Comparison of ENCODE assay signal across 33 cellular contexts in the genomic region with DNA sequence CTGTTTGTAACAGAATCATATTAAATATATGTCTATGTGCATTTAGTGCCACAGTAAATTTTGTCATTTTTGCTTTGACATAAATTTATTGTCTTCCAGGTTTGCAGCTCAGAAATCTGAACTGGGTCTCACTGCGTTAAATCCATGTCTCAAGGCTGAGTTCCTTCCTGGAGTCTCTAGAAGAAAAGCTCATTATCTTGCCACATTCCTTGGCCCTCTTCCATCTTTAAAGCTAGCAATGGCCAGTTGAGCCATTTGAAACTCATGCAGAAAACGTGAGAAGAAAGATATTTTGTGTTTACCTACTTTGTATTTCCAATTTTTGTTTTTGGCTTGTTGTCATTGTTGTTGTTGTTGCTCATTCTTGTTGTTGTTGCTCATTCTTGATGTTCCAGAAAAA. TPM values are rescaled to one million over a fixed set of nuclear protein-coding genes. Genes with fewer than 3 reads are reported as not detected.
DNase-seq lines count a peak whose midpoint lies in the region; TF ChIP-seq lines count a peak whose summit lies in the region.
"Had no signal": no experiment of that assay in that cellular context is flagged by ENCODE, and none has a peak within 500 bp of the region (broad histone marks: within the 10 kb centered on the region; RNA-seq: fewer than 3 reads in every experiment).

No MANE protein-coding gene starts in this region.

- H3K4me3 ChIP-seq in AG09309 (ENCODE audit: control insufficient read depth, low read depth, low read length) (no peak overlapping the region), choroid plexus epithelial cell (ENCODE audit: low read depth, low read length) (no peak overlapping the region)
- H3K4me3 ChIP-seq: A549, esophagus squamous epithelium, neural progenitor cell, Peyer's patch, right atrium auricular region, thoracic aorta had no signal

- peak; percentile 4 for DNase-seq in AG09309 (ENCODE audit: low read depth)
- peak; percentile 47 for DNase-seq in M059J (ENCODE audit: low read depth)
- DNase-seq in choroid plexus epithelial cell (ENCODE audit: low read depth) = peak; percentile 61
- DNase-seq in iris pigment epithelial cell (ENCODE audit: low read depth) = peak; percentile 59
- DNase-seq in NCI-H2029 treated with DMSO at 0.1 percent for 48 hours (lab: John Stamatoyannopoulos, UW) = no peak
- no peak for DNase-seq in GM10266 (ENCODE audit: extremely low spot score)
- DNase-seq in superior temporal gyrus (ENCODE audit: extremely low spot score) = no peak
- no peak for DNase-seq in activated gamma-delta T cell treated with Interleukin-2 at 50 U/mL for 16 hours
- DNase-seq: activated CD4-positive, alpha-beta T cell treated with anti-CD3 and anti-CD28 coated beads for 4 hours; activated CD8-positive, alpha-beta T cell treated with anti-CD3 and anti-CD28 coated beads, Interleukin-2, amount 10 ng/mL, durations not matched to agents 7 days and 5 days; BE2C; caudate nucleus; CD8-positive, alpha-beta memory T cell; DMS 273 treated with DMSO at 0.1 percent for 48 hours; endodermal cell; esophagus squamous epithelium; hypothalamus; immature natural killer cell; mammary epithelial cell; NCI-H1436 treated with DMSO at 0.1 percent for 48 hours; NCI-H446 treated with DMSO at 0.1 percent for 48 hours; NCI-H774; Peyer's patch; stimulated activated CD4-positive, alpha-beta T cell treated with anti-CD3 and anti-CD28 coated beads, Interleukin-1b, Interleukin-23, amount 100 ng/mL, for 48 hours; stimulated activated naive CD4-positive, alpha-beta T cell treated with Interleukin-2 at 50 U/mL for 16 hours; T1000 had no signal

- TF ChIP-seq CTCF in AG09309 (IDR thresholded peaks at IDR 0.05; ENCODE audit: control insufficient read depth, insufficient read depth, low read depth, low read length, missing control alignments) = no peak
- TF ChIP-seq CTCF in choroid plexus epithelial cell (conservative IDR thresholded peaks at IDR 0.05; ENCODE audit: low read depth, low read length) = no peak
- no peak for TF ChIP-seq CTCF in GM10266 (IDR thresholded peaks at IDR 0.05; ENCODE audit: control insufficient read depth, insufficient read depth, low read depth, missing control alignments)

RNA-seq across cellular contexts. Expression of gene PRH1, which starts 10.7 kb away (rescaled TPM):
- total RNA-seq in M059J (2014; rRNA removed; shearing (Covaris generic)) = 3.6 and 14.5 TPM in 2 replicates

RNA-seq across cellular contexts. Expression of gene PRR4, which starts 24.1 kb away (rescaled TPM):
- total RNA-seq in M059J (2014; rRNA removed; shearing (Covaris generic)) = not detected in 2 replicates

RNA-seq across cellular contexts. Expression of gene TAS2R13, which starts 36.0 kb away (rescaled TPM):
- total RNA-seq in M059J (2014; rRNA removed; shearing (Covaris generic)) = not detected in 2 replicates

RNA-seq across cellular contexts. Expression of gene TAS2R10, which starts 47.2 kb away (rescaled TPM):
- not detected in 2 replicates for total RNA-seq in M059J (2014; rRNA removed; shearing (Covaris generic))
- total RNA-seq: activated CD8-positive, alpha-beta T cell treated with anti-CD3 and anti-CD28 coated beads, Interleukin-2, amount 10 ng/mL, durations not matched to agents 7 days and 5 days; activated T-helper 2 cell treated with anti-CD3 and anti-CD28 coated beads, Interferon-gamma antibody, Interleukin-2, Interleukin-4, amounts not matched to agents 10 μg/mL and 5 μg/mL and 100 μg/mL, durations not matched to agents 14 hours and 24 hours and 36 hours; Peyer's patch; right atrium auricular region had no signal

RNA-seq across cellular contexts. Expression of gene PRH2, which starts 55.7 kb away (rescaled TPM):
- not detected in 2 replicates for total RNA-seq in M059J (2014; rRNA removed; shearing (Covaris generic))
- total RNA-seq: activated CD8-positive, alpha-beta T cell treated with anti-CD3 and anti-CD28 coated beads, Interleukin-2, amount 10 ng/mL, durations not matched to agents 7 days and 5 days; activated T-helper 2 cell treated with anti-CD3 and anti-CD28 coated beads, Interferon-gamma antibody, Interleukin-2, Interleukin-4, amounts not matched to agents 10 μg/mL and 5 μg/mL and 100 μg/mL, durations not matched to agents 14 hours and 24 hours and 36 hours; CD8-positive, alpha-beta memory T cell; glomerular endothelial cell; mammary epithelial cell; Peyer's patch; right atrium auricular region; thoracic aorta; urinary bladder had no signal

Comparison
In these comparisons a context has a peak if more than half of its experiments do, and no peak if none do; other contexts are left out.
1. DNase-seq: peak in AG09309 (single experiment), M059J (single experiment), choroid plexus epithelial cell (single experiment) and iris pigment epithelial cell (single experiment); none in NCI-H2029 treated with DMSO at 0.1 percent for 48 hours (single experiment), GM10266 (single experiment), superior temporal gyrus (single experiment) and activated gamma-delta T cell treated with Interleukin-2 at 50 U/mL for 16 hours (single experiment).